In genomic region chr14:95503365-95504134, GRCh38 we compare ENCODE assay signal across 1 cellular context.
A peak's percentile ranks its signal among the peaks of the same experiment; 100 is the strongest.
TF ChIP-seq lines count a peak whose summit lies in the region.

No MANE protein-coding gene starts in this region.

TF ChIP-seq in GM12878, 131 proteins besides CTCF, POLR2A, EP300 and RAD21 (continued from another document and continues in another):
- TF ChIP-seq ZBTB4 (CRISPR knock-in tag; IDR thresholded peaks at IDR 0.05): no peak
- no peak for TF ChIP-seq SMAD1 (IDR thresholded peaks at IDR 0.05; ENCODE audit: low read depth, partially characterized antibody)
- no peak for TF ChIP-seq WRNIP1 (IDR thresholded peaks at IDR 0.05; ENCODE audit: borderline replicate concordance, low read depth, low read length)
- TF ChIP-seq TCF3 (IDR thresholded peaks at IDR 0.05; ENCODE audit: borderline replicate concordance, insufficient read depth, low read depth, low read length): no peak
- peak; percentile 68 for TF ChIP-seq MEF2B (IDR thresholded peaks at IDR 0.05; ENCODE audit: partially characterized antibody, poor library complexity, severe bottlenecking)
- no peak for TF ChIP-seq EED (IDR thresholded peaks at IDR 0.05; ENCODE audit: low read depth)
- TF ChIP-seq MLLT1 (IDR thresholded peaks at IDR 0.05): no peak
- no peak for TF ChIP-seq TCF7 (IDR thresholded peaks at IDR 0.05; ENCODE audit: borderline replicate concordance)
- TF ChIP-seq ZSCAN29 (IDR thresholded peaks at IDR 0.05): no peak
- TF ChIP-seq TCF12 (IDR thresholded peaks at IDR 0.05; ENCODE audit: low read depth, low read length): no peak
- TF ChIP-seq HDGF (IDR thresholded peaks at IDR 0.05): no peak
- TF ChIP-seq RBBP5 (conservative IDR thresholded peaks at IDR 0.05): no peak
- TF ChIP-seq NR2C2 (IDR thresholded peaks at IDR 0.05; ENCODE audit: borderline replicate concordance, control insufficient read depth, insufficient read length, low read depth): no peak
- no peak for TF ChIP-seq STAT1 (conservative IDR thresholded peaks at IDR 0.05)
- TF ChIP-seq, protein P1, sequence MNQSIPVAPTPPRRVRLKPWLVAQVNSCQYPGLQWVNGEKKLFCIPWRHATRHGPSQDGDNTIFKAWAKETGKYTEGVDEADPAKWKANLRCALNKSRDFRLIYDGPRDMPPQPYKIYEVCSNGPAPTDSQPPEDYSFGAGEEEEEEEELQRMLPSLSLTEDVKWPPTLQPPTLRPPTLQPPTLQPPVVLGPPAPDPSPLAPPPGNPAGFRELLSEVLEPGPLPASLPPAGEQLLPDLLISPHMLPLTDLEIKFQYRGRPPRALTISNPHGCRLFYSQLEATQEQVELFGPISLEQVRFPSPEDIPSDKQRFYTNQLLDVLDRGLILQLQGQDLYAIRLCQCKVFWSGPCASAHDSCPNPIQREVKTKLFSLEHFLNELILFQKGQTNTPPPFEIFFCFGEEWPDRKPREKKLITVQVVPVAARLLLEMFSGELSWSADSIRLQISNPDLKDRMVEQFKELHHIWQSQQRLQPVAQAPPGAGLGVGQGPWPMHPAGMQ (IDR thresholded peaks at IDR 0.05; ENCODE audit: borderline replicate concordance): no peak
- TF ChIP-seq PAX5 (IDR thresholded peaks at IDR 0.05; ENCODE audit: borderline replicate concordance, low read depth, low read length): no peak
- TF ChIP-seq, protein P2, sequence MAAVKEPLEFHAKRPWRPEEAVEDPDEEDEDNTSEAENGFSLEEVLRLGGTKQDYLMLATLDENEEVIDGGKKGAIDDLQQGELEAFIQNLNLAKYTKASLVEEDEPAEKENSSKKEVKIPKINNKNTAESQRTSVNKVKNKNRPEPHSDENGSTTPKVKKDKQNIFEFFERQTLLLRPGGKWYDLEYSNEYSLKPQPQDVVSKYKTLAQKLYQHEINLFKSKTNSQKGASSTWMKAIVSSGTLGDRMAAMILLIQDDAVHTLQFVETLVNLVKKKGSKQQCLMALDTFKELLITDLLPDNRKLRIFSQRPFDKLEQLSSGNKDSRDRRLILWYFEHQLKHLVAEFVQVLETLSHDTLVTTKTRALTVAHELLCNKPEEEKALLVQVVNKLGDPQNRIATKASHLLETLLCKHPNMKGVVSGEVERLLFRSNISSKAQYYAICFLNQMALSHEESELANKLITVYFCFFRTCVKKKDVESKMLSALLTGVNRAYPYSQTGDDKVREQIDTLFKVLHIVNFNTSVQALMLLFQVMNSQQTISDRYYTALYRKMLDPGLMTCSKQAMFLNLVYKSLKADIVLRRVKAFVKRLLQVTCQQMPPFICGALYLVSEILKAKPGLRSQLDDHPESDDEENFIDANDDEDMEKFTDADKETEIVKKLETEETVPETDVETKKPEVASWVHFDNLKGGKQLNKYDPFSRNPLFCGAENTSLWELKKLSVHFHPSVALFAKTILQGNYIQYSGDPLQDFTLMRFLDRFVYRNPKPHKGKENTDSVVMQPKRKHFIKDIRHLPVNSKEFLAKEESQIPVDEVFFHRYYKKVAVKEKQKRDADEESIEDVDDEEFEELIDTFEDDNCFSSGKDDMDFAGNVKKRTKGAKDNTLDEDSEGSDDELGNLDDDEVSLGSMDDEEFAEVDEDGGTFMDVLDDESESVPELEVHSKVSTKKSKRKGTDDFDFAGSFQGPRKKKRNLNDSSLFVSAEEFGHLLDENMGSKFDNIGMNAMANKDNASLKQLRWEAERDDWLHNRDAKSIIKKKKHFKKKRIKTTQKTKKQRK (IDR thresholded peaks at IDR 0.05; ENCODE audit: low read depth, low read length): no peak
- TF ChIP-seq ZNF622 (IDR thresholded peaks at IDR 0.05): no peak
- TF ChIP-seq REST (IDR thresholded peaks at IDR 0.05; ENCODE audit: low read depth, low read length): no peak
- no peak for TF ChIP-seq SREBF2 (IDR thresholded peaks at IDR 0.05; ENCODE audit: low read length)
- no peak for TF ChIP-seq ASH2L (IDR thresholded peaks at IDR 0.05; ENCODE audit: borderline replicate concordance, low read depth)
- TF ChIP-seq ZBED1 (IDR thresholded peaks at IDR 0.05; ENCODE audit: borderline replicate concordance): no peak
- no peak for TF ChIP-seq ESRRA (IDR thresholded peaks at IDR 0.05; ENCODE audit: low read length)
- no peak for TF ChIP-seq HDAC6 (IDR thresholded peaks at IDR 0.05; ENCODE audit: unreplicated experiment)
- TF ChIP-seq PML (IDR thresholded peaks at IDR 0.05; ENCODE audit: low read length): no peak
- TF ChIP-seq CBFB (IDR thresholded peaks at IDR 0.05; ENCODE audit: low read depth): no peak
- TF ChIP-seq, protein P3, sequence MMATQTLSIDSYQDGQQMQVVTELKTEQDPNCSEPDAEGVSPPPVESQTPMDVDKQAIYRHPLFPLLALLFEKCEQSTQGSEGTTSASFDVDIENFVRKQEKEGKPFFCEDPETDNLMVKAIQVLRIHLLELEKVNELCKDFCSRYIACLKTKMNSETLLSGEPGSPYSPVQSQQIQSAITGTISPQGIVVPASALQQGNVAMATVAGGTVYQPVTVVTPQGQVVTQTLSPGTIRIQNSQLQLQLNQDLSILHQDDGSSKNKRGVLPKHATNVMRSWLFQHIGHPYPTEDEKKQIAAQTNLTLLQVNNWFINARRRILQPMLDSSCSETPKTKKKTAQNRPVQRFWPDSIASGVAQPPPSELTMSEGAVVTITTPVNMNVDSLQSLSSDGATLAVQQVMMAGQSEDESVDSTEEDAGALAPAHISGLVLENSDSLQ (IDR thresholded peaks at IDR 0.05): no peak
- no peak for TF ChIP-seq SIX5 (IDR thresholded peaks at IDR 0.05; ENCODE audit: low read depth, low read length, severe bottlenecking)
- peak; percentile 97 for TF ChIP-seq ZNF384 (IDR thresholded peaks at IDR 0.05; ENCODE audit: borderline replicate concordance, low read depth, low read length)
- TF ChIP-seq MTA2 (IDR thresholded peaks at IDR 0.05; ENCODE audit: low read depth): peak; percentile 72
- no peak for TF ChIP-seq BRCA1 (IDR thresholded peaks at IDR 0.05; ENCODE audit: low read depth, low read length)
- no peak for TF ChIP-seq JUNB (IDR thresholded peaks at IDR 0.05)
- TF ChIP-seq CBX5 (IDR thresholded peaks at IDR 0.05; ENCODE audit: low read depth): no peak
- no peak for TF ChIP-seq E2F8 (IDR thresholded peaks at IDR 0.05; ENCODE audit: low read depth, partially characterized antibody)
- no peak for TF ChIP-seq KAT2A (conservative IDR thresholded peaks at IDR 0.05; ENCODE audit: control insufficient read depth, low read depth, low read length)
- no peak for TF ChIP-seq CHD4 (IDR thresholded peaks at IDR 0.05)
- TF ChIP-seq IKZF1 (conservative IDR thresholded peaks at IDR 0.05): no peak
- TF ChIP-seq NBN (IDR thresholded peaks at IDR 0.05): peak; percentile 71
- no peak for TF ChIP-seq ZNF207 (IDR thresholded peaks at IDR 0.05; ENCODE audit: borderline replicate concordance)
- TF ChIP-seq NR2C1 (IDR thresholded peaks at IDR 0.05): no peak
- peak; percentile 86 to 90 for TF ChIP-seq BHLHE40 (IDR thresholded peaks at IDR 0.05; ENCODE audit: borderline replicate concordance in 1 of 2, low read depth in 2 of 2, low read length in 1 of 2)
- no peak for TF ChIP-seq RAD51 (IDR thresholded peaks at IDR 0.05)
- no peak for TF ChIP-seq TARDBP (IDR thresholded peaks at IDR 0.05; ENCODE audit: borderline replicate concordance)
